1 cellular context compared by ENCODE assay signal in the genomic region with DNA sequence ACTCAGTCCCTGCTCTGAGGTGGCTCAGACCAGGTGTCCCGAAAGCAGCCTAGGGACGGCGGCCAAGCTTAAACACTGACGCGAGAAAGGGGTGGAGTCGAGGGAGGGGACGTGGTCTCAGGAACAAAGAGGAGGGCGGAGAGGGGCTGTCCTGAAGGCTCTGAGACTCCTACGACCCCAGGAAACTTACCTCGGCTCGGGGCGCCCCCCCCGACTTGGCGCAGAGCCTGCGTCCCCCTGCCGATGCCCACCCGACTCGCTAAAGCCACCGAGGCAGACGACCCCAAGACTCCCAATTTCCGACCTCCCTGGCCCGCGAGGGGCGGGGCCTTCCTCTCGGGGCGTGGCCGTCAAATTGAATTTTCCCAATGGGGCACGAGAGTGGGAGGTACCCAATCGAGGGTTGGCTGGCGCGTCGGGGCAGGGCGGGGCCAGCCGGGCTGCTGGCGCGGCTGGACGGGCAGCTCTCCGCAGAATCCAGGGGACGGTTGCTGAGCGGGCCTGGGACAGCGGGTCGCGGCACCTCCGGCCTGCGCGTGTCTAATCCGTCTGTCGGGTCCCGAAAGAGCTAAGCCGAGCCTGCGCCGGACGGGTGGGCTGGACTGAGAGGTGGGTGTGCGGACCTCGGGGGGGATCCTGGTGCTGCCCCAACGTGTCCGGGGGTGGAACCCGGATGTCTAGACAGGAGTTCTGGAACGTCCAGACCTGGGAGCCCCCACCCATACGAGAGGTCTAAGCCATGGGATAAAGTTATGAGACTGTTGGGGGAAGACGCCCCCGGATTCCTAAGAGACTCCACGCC.
A peak's percentile ranks its signal among the peaks of the same experiment; 100 is the strongest.
TF ChIP-seq lines count a peak whose summit lies in the region.

SMTN (plus strand) TSS at position 471 of the 802 bp plus-strand sequence. CDS start 1,941 bp downstream, outside the sequence.

TF ChIP-seq in WTC11, 78 proteins besides CTCF, POLR2A, EP300 and RAD21 (continued from another document):
- TF ChIP-seq RELA (CRISPR knock-in tag; IDR thresholded peaks at IDR 0.05; ENCODE audit: borderline replicate concordance) (peak; percentile 31; the same call in 1 of the 2 replicates), CREB1 (CRISPR knock-in tag; IDR thresholded peaks at IDR 0.05) (0 out of 2 replicates have a peak, but pooled peaks have one; percentile 50), IRF1 (CRISPR knock-in tag; IDR thresholded peaks at IDR 0.05) (no peak), NFYB (CRISPR knock-in tag; conservative IDR thresholded peaks at IDR 0.05; ENCODE audit: low read depth) (peak; percentile 48), TCF7 (CRISPR knock-in tag; IDR thresholded peaks at IDR 0.05; ENCODE audit: low read depth) (0 out of 2 replicates have a peak, but pooled peaks have one; percentile 26)
- TF ChIP-seq, protein P1, sequence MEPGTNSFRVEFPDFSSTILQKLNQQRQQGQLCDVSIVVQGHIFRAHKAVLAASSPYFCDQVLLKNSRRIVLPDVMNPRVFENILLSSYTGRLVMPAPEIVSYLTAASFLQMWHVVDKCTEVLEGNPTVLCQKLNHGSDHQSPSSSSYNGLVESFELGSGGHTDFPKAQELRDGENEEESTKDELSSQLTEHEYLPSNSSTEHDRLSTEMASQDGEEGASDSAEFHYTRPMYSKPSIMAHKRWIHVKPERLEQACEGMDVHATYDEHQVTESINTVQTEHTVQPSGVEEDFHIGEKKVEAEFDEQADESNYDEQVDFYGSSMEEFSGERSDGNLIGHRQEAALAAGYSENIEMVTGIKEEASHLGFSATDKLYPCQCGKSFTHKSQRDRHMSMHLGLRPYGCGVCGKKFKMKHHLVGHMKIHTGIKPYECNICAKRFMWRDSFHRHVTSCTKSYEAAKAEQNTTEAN (CRISPR knock-in tag; IDR thresholded peaks at IDR 0.05): 0 out of 2 replicates have a peak, but pooled peaks have one; percentile 67
